1 cellular context compared by ENCODE assay signal in the genomic region with DNA sequence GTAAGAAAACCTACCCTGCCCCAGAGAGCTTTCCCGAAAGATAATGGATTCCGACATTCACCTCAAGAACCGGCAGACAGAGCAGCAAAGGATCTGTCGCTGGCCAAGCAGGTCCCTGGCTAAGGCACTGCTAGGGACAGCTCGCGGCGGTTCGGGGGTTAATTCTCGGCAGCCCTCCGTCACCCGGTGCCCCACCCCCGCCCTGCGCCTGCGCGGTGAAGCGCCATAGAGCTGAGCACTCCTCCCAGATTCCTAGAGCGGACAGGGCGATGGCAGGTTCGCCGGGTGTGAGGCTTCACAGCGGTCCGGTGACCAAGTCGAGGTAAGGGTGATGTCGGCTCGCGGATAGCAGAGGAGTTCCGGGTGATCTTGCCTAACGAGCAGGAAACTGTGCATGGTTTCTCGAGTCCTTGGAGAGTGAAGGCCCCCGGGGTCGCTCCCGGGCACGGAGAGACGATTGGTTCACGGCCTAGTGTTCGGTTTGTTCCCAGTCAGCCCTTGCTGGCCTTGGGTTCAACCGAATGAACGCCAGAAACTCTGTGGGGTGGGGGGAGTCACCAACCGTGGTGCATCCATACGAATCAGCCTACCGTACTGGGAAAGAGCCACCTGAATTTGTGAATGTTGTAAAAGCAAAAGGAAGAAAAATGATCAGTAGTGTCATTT.
TF ChIP-seq lines count a peak whose summit lies in the region.

A gene (minus strand): TSS at position 160 of the 666 bp plus-strand sequence. CDS start 25,877 bp downstream, outside the sequence.

TF ChIP-seq in WTC11, 78 proteins besides CTCF, POLR2A, EP300 and RAD21 (continued from another document):
- TF ChIP-seq, protein P1, sequence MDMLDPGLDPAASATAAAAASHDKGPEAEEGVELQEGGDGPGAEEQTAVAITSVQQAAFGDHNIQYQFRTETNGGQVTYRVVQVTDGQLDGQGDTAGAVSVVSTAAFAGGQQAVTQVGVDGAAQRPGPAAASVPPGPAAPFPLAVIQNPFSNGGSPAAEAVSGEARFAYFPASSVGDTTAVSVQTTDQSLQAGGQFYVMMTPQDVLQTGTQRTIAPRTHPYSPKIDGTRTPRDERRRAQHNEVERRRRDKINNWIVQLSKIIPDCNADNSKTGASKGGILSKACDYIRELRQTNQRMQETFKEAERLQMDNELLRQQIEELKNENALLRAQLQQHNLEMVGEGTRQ (CRISPR knock-in tag; IDR thresholded peaks at IDR 0.05), result peak; percentile 40; the same call in 1 of the 2 replicates
- no peak for TF ChIP-seq ZNF138 (CRISPR knock-in tag; conservative IDR thresholded peaks at IDR 0.05)
- TF ChIP-seq, protein P2, sequence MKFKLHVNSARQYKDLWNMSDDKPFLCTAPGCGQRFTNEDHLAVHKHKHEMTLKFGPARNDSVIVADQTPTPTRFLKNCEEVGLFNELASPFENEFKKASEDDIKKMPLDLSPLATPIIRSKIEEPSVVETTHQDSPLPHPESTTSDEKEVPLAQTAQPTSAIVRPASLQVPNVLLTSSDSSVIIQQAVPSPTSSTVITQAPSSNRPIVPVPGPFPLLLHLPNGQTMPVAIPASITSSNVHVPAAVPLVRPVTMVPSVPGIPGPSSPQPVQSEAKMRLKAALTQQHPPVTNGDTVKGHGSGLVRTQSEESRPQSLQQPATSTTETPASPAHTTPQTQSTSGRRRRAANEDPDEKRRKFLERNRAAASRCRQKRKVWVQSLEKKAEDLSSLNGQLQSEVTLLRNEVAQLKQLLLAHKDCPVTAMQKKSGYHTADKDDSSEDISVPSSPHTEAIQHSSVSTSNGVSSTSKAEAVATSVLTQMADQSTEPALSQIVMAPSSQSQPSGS (CRISPR knock-in tag; IDR thresholded peaks at IDR 0.05; ENCODE audit: borderline replicate concordance, low read depth), result no peak
- TF ChIP-seq, protein P3, sequence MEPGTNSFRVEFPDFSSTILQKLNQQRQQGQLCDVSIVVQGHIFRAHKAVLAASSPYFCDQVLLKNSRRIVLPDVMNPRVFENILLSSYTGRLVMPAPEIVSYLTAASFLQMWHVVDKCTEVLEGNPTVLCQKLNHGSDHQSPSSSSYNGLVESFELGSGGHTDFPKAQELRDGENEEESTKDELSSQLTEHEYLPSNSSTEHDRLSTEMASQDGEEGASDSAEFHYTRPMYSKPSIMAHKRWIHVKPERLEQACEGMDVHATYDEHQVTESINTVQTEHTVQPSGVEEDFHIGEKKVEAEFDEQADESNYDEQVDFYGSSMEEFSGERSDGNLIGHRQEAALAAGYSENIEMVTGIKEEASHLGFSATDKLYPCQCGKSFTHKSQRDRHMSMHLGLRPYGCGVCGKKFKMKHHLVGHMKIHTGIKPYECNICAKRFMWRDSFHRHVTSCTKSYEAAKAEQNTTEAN (CRISPR knock-in tag; IDR thresholded peaks at IDR 0.05), result 0 out of 2 replicates have a peak, but pooled peaks have one; percentile 60
- TF ChIP-seq SMAD3 (CRISPR knock-in tag; IDR thresholded peaks at IDR 0.05; ENCODE audit: borderline replicate concordance), result peak; percentile 87
- TF ChIP-seq TCF7 (CRISPR knock-in tag; IDR thresholded peaks at IDR 0.05; ENCODE audit: low read depth), result no peak; the same call in 1 of the 2 replicates
